Comparison of ENCODE assay signal across 1 cellular context in the genomic region with DNA sequence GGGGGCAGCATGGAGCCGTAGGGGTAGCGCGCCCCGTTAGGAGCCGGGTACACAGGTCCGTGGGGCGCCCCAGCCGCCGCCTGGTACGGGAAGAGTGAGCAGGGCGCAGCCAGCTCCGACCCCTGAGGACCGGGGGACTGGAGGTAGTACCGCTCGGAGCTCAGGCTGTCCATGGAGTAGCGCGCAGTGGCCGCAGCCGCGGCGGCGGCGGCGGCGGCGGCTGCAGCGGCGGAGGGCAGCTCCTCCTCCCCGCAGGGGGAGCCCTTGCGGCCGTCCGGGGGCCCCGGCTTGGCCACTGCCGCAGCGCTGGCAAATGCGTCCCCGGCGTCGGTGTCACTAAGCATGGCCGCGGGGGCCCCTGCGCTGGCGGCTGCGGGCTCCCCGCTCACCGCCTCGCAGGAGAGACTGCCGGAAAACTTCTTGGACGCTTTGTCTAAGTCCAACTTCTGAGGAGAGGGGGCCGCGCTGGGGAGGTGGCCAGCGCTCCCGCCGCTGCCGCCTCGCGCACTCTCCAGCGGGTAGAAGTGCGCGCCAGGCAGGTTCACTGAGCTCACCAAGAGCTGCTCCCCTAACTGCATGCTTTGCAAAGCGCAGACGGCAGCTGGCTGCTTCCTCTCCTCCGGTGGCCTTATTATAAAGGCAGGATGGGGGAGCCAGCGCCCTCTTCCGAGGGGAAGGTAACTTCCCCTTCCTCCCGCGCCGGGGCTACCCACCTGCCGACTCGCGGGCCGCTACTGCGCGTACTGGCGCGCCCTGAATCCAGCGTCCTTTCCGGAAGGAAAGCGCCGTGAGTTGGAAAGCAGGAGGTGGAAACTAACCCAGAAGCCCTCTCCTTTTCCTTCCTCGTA.
A peak's percentile ranks its signal among the peaks of the same experiment; 100 is the strongest.
TF ChIP-seq lines count a peak whose summit lies in the region.

TSS of gene EOMES (minus strand) at position 607 of the 848 bp plus-strand sequence. CDS start at position 578, 29 bp downstream.

TF ChIP-seq in HepG2, 621 proteins besides CTCF, POLR2A, EP300 and RAD21 (continued from another document and continues in another):
- TF ChIP-seq, protein P1, sequence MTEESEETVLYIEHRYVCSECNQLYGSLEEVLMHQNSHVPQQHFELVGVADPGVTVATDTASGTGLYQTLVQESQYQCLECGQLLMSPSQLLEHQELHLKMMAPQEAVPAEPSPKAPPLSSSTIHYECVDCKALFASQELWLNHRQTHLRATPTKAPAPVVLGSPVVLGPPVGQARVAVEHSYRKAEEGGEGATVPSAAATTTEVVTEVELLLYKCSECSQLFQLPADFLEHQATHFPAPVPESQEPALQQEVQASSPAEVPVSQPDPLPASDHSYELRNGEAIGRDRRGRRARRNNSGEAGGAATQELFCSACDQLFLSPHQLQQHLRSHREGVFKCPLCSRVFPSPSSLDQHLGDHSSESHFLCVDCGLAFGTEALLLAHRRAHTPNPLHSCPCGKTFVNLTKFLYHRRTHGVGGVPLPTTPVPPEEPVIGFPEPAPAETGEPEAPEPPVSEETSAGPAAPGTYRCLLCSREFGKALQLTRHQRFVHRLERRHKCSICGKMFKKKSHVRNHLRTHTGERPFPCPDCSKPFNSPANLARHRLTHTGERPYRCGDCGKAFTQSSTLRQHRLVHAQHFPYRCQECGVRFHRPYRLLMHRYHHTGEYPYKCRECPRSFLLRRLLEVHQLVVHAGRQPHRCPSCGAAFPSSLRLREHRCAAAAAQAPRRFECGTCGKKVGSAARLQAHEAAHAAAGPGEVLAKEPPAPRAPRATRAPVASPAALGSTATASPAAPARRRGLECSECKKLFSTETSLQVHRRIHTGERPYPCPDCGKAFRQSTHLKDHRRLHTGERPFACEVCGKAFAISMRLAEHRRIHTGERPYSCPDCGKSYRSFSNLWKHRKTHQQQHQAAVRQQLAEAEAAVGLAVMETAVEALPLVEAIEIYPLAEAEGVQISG (CRISPR knock-in tag; IDR thresholded peaks at IDR 0.05) = peak; percentile 52; the same call in 1 of the 2 replicates
- TF ChIP-seq UBTF (CRISPR knock-in tag; IDR thresholded peaks at IDR 0.05) = peak; percentile 69; the same call in 1 of the 2 replicates
- peak; percentile 30; the same call in 1 of the 2 replicates for TF ChIP-seq KMT2A (CRISPR knock-in tag; IDR thresholded peaks at IDR 0.05)
- 0 out of 2 replicates have a peak, but pooled peaks have one; percentile 40 for TF ChIP-seq ZNF772 (CRISPR knock-in tag; IDR thresholded peaks at IDR 0.05)
- TF ChIP-seq ZSCAN31 (CRISPR knock-in tag; IDR thresholded peaks at IDR 0.05; ENCODE audit: low read depth) = 0 out of 2 replicates have a peak, but pooled peaks have one; percentile 36
- no peak for TF ChIP-seq ZNF75D (CRISPR knock-in tag; IDR thresholded peaks at IDR 0.05; ENCODE audit: borderline replicate concordance)
- no peak for TF ChIP-seq ZKSCAN8 (CRISPR knock-in tag; IDR thresholded peaks at IDR 0.05; ENCODE audit: borderline replicate concordance)
- TF ChIP-seq MED8 (CRISPR knock-in tag; IDR thresholded peaks at IDR 0.05; ENCODE audit: insufficient replicate concordance) = no peak
- peak; percentile 10; the same call in 1 of the 2 replicates for TF ChIP-seq ZBTB7B (CRISPR knock-in tag; IDR thresholded peaks at IDR 0.05)
- peak; percentile 57 for TF ChIP-seq GABPB1 (CRISPR knock-in tag; IDR thresholded peaks at IDR 0.05)
- TF ChIP-seq NCOA1 (CRISPR knock-in tag; IDR thresholded peaks at IDR 0.05) = no peak
- no peak for TF ChIP-seq ZNF670 (CRISPR knock-in tag; IDR thresholded peaks at IDR 0.05; ENCODE audit: borderline replicate concordance)
- 0 out of 2 replicates have a peak, but pooled peaks have one; percentile 23 for TF ChIP-seq REXO4 (CRISPR knock-in tag; IDR thresholded peaks at IDR 0.05; ENCODE audit: borderline replicate concordance)
- no peak for TF ChIP-seq AHR (CRISPR knock-in tag; IDR thresholded peaks at IDR 0.05)
- peak; percentile 39; the same call in 1 of the 2 replicates for TF ChIP-seq ZGPAT (CRISPR knock-in tag; IDR thresholded peaks at IDR 0.05)
- peak; percentile 64 for TF ChIP-seq YY1 (IDR thresholded peaks at IDR 0.05; ENCODE audit: insufficient read depth, insufficient replicate concordance, low read depth, low read length)
- peak; percentile 27; the same call in 1 of the 2 replicates for TF ChIP-seq ETV5 (CRISPR knock-in tag; IDR thresholded peaks at IDR 0.05; ENCODE audit: borderline replicate concordance)
- no peak for TF ChIP-seq ZNF577 (CRISPR knock-in tag; IDR thresholded peaks at IDR 0.05; ENCODE audit: borderline replicate concordance, low read depth)
- TF ChIP-seq RBFOX2 (IDR thresholded peaks at IDR 0.05; ENCODE audit: low read depth, low read length) = peak; percentile 68
- no peak for TF ChIP-seq PHB2 (IDR thresholded peaks at IDR 0.05; ENCODE audit: partially characterized antibody)
- no peak for TF ChIP-seq RBM39 (IDR thresholded peaks at IDR 0.05; ENCODE audit: low read depth, low read length, poor library complexity, severe bottlenecking)
- TF ChIP-seq, protein P2, sequence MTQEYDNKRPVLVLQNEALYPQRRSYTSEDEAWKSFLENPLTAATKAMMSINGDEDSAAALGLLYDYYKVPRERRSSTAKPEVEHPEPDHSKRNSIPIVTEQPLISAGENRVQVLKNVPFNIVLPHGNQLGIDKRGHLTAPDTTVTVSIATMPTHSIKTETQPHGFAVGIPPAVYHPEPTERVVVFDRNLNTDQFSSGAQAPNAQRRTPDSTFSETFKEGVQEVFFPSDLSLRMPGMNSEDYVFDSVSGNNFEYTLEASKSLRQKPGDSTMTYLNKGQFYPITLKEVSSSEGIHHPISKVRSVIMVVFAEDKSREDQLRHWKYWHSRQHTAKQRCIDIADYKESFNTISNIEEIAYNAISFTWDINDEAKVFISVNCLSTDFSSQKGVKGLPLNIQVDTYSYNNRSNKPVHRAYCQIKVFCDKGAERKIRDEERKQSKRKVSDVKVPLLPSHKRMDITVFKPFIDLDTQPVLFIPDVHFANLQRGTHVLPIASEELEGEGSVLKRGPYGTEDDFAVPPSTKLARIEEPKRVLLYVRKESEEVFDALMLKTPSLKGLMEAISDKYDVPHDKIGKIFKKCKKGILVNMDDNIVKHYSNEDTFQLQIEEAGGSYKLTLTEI (CRISPR knock-in tag; conservative IDR thresholded peaks at IDR 0.05) = no peak
- no peak for TF ChIP-seq U2AF1 (optimal IDR thresholded peaks at IDR 0.05; ENCODE audit: low read depth, low read length)
- TF ChIP-seq HNRNPLL (IDR thresholded peaks at IDR 0.05; ENCODE audit: low read depth, low read length, poor library complexity, severe bottlenecking) = peak; percentile 29
- peak in 1 of 2 experiments; percentile 70; a peak in 1 of 4 replicates for TF ChIP-seq HMGXB4 (CRISPR knock-in tag; IDR thresholded peaks at IDR 0.05; ENCODE audit: borderline replicate concordance in 1 of 2, low read depth in 1 of 2)
- TF ChIP-seq ZNF883 (CRISPR knock-in tag; IDR thresholded peaks at IDR 0.05; ENCODE audit: not compliant biosample characterization) = no peak
- TF ChIP-seq PREB (CRISPR knock-in tag; IDR thresholded peaks at IDR 0.05) = no peak
- peak; percentile 36 for TF ChIP-seq AGO1 (IDR thresholded peaks at IDR 0.05; ENCODE audit: low read depth, low read length, poor library complexity, severe bottlenecking)
- TF ChIP-seq PAX8 (CRISPR knock-in tag; IDR thresholded peaks at IDR 0.05; ENCODE audit: borderline replicate concordance) = no peak
- no peak for TF ChIP-seq ZNF33B (CRISPR knock-in tag; IDR thresholded peaks at IDR 0.05)
- no peak for TF ChIP-seq ZNF816 (CRISPR knock-in tag; IDR thresholded peaks at IDR 0.05; ENCODE audit: borderline replicate concordance)
- TF ChIP-seq KAT7 (CRISPR knock-in tag; IDR thresholded peaks at IDR 0.05; ENCODE audit: borderline replicate concordance) = no peak
- TF ChIP-seq, protein P3, sequence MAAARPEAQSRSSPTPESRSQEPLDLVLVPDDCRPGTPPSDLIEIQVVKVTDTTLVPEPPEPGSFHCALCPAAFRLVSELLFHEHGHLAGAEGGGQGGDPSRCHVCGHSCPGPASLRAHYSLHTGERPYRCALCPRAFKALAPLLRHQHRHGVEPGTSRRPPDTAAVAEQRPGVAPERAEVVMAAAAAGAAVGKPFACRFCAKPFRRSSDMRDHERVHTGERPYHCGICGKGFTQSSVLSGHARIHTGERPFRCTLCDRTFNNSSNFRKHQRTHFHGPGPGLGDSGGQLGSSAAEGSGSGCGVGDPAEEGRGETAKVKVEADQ (CRISPR knock-in tag; IDR thresholded peaks at IDR 0.05; ENCODE audit: borderline replicate concordance) = no peak
- TF ChIP-seq, protein P4, sequence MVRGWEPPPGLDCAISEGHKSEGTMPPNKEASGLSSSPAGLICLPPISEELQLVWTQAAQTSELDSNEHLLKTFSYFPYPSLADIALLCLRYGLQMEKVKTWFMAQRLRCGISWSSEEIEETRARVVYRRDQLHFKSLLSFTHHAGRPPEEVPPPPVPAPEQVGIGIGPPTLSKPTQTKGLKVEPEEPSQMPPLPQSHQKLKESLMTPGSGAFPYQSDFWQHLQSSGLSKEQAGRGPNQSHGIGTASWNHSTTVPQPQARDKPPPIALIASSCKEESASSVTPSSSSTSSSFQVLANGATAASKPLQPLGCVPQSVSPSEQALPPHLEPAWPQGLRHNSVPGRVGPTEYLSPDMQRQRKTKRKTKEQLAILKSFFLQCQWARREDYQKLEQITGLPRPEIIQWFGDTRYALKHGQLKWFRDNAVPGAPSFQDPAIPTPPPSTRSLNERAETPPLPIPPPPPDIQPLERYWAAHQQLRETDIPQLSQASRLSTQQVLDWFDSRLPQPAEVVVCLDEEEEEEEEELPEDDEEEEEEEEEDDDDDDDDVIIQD (CRISPR knock-in tag; IDR thresholded peaks at IDR 0.05; ENCODE audit: low read depth) = no peak
- TF ChIP-seq, protein P5, sequence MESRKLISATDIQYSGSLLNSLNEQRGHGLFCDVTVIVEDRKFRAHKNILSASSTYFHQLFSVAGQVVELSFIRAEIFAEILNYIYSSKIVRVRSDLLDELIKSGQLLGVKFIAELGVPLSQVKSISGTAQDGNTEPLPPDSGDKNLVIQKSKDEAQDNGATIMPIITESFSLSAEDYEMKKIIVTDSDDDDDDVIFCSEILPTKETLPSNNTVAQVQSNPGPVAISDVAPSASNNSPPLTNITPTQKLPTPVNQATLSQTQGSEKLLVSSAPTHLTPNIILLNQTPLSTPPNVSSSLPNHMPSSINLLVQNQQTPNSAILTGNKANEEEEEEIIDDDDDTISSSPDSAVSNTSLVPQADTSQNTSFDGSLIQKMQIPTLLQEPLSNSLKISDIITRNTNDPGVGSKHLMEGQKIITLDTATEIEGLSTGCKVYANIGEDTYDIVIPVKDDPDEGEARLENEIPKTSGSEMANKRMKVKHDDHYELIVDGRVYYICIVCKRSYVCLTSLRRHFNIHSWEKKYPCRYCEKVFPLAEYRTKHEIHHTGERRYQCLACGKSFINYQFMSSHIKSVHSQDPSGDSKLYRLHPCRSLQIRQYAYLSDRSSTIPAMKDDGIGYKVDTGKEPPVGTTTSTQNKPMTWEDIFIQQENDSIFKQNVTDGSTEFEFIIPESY (CRISPR knock-in tag; IDR thresholded peaks at IDR 0.05) = peak; percentile 52; the same call in 1 of the 2 replicates
- TF ChIP-seq NR2F1 (CRISPR knock-in tag; IDR thresholded peaks at IDR 0.05) = no peak
- no peak for TF ChIP-seq ZNF891 (CRISPR knock-in tag; IDR thresholded peaks at IDR 0.05)
- no peak for TF ChIP-seq ZNF598 (CRISPR knock-in tag; IDR thresholded peaks at IDR 0.05; ENCODE audit: borderline replicate concordance)
- TF ChIP-seq ZNF777 (CRISPR knock-in tag; IDR thresholded peaks at IDR 0.05) = peak; percentile 90
- no peak for TF ChIP-seq ZNF17 (CRISPR knock-in tag; IDR thresholded peaks at IDR 0.05)
- no peak; the same call in none of the 2 replicates for TF ChIP-seq SP4 (CRISPR knock-in tag; IDR thresholded peaks at IDR 0.05)
- TF ChIP-seq TCF7L2 (IDR thresholded peaks at IDR 0.05; ENCODE audit: low read depth, low read length) = no peak
